In genomic region chr10:69334258-69335062, GRCh38 we compare ENCODE assay signal across 8 cellular contexts. TPM values are rescaled to one million over a fixed set of nuclear protein-coding genes. Genes with fewer than 3 reads are reported as not detected.
DNase-seq lines count a peak whose midpoint lies in the region; ATAC-seq and TF ChIP-seq lines count a peak whose summit lies in the region.

No MANE protein-coding gene starts in this region.

- no peak for TF ChIP-seq EP300 in esophagus muscularis mucosa (IDR thresholded peaks at IDR 0.05)

- ATAC-seq in GM21447 (IDR thresholded peaks at IDR 0.05; ENCODE audit: unreplicated experiment): no peak

- TF ChIP-seq POLR2A in esophagus muscularis mucosa (IDR thresholded peaks at IDR 0.05; ENCODE audit: low read depth): no peak
- TF ChIP-seq POLR2A in prostate gland (IDR thresholded peaks at IDR 0.05): no peak

- H3K4me3 ChIP-seq in esophagus muscularis mucosa (peak overlapping the region; percentile 5 to 18 (median 15)), prostate gland (no peak overlapping the region)

- TF ChIP-seq CTCF in esophagus muscularis mucosa (IDR thresholded peaks at IDR 0.05): no peak
- TF ChIP-seq CTCF in prostate gland (IDR thresholded peaks at IDR 0.05): no peak

- H3K27me3 ChIP-seq in esophagus muscularis mucosa (no peaks in the 10 kb centered on the region), prostate gland (replicated peaks; ENCODE audit: insufficient read depth) (no peaks in the 10 kb centered on the region)

- peak overlapping the region; percentile 73 to 88 (median 84) for H3K27ac ChIP-seq in esophagus muscularis mucosa (replicated peaks in 1 of 4)
- peak overlapping the region; percentile 79 to 80 for H3K27ac ChIP-seq in prostate gland

- DNase-seq in ELR (ENCODE audit: low read depth) (peak; percentile 40), T1000 (lab: John Stamatoyannopoulos, UW) (peak; percentile 21), esophagus muscularis mucosa (ENCODE audit: extremely low spot score) (no peak), prostate gland (ENCODE audit: low spot score) (no peak), epidermal melanocyte (ENCODE audit: insufficient read length, low spot score) (no peak), NCI-H2171 (lab: John Stamatoyannopoulos, UW) (no peak)
- no peak for DNase-seq in activated effector memory CD4-positive, alpha-beta T cell treated with anti-CD3 and anti-CD28 coated beads, Interleukin-2, amount 50 U/mL, for 16 hours

- H3K9me3 ChIP-seq in esophagus muscularis mucosa: no peaks in the 10 kb centered on the region
- no peaks in the 10 kb centered on the region for H3K9me3 ChIP-seq in prostate gland

- intact Hi-C loops in esophagus muscularis mucosa (cut with DNase I) (no loop called here), prostate gland (cut with DNase I) (loop anchor here (5.0 to 10.0 kb wide), 2 partner anchors 43 to 170 kb away; no protein-coding TSS in a partner anchor)

- peaks cover 0 to 12% (median 0%) of the 10 kb centered on the region in 4 donors for H3K36me3 ChIP-seq in esophagus muscularis mucosa
- H3K36me3 ChIP-seq in prostate gland: no peaks in the 10 kb centered on the region

- H3K4me1 ChIP-seq in esophagus muscularis mucosa (peaks cover 96 to 100% (median 99%) of the 10 kb centered on the region in 4 donors), prostate gland (replicated peaks) (peaks cover 50% of the 10 kb centered on the region)

- 86% methylated on average over 11 of the region's 19 CpGs for WGBS in esophagus muscularis mucosa
- 72% methylated on average over 18 of the region's 19 CpGs for WGBS in prostate gland

RNA-seq across cellular contexts. Expression of gene HK1, which starts 56.2 kb away (rescaled TPM):
- total RNA-seq in esophagus muscularis mucosa: 100 to 1,000 TPM; 114 to 188 (median 151) TPM
- total RNA-seq in prostate gland: 100 to 1,000 TPM in 1 of 2 donors, 10 to 100 TPM in 1; 67.8 to 134 TPM

Comparison
In these comparisons a context has a peak if more than half of its experiments do, and no peak if none do; other contexts are left out.
1. DNase-seq: peak in ELR (single experiment) and T1000 (single experiment); none in esophagus muscularis mucosa (single experiment), prostate gland (single experiment), activated effector memory CD4-positive, alpha-beta T cell treated with anti-CD3 and anti-CD28 coated beads, Interleukin-2, amount 50 U/mL, for 16 hours (single experiment), epidermal melanocyte (single experiment) and NCI-H2171 (single experiment).
2. H3K4me3 ChIP-seq: peak in esophagus muscularis mucosa (4 of 4); none in prostate gland (0 of 2).